ENCODE assay signal across 17 cellular contexts in genomic region chr7:44279286-44279685, GRCh38. TPM values are rescaled to one million over a fixed set of nuclear protein-coding genes. Genes with fewer than 3 reads are reported as not detected.
DNase-seq lines count a peak whose midpoint lies in the region; ATAC-seq and TF ChIP-seq lines count a peak whose summit lies in the region.
"Had no signal": no experiment of that assay in that cellular context is flagged by ENCODE, and none has a peak within 500 bp of the region (broad histone marks: within the 10 kb centered on the region; RNA-seq: fewer than 3 reads in every experiment).

No MANE protein-coding gene starts in this region.

- H3K36me3 Mint-ChIP-seq in activated CD4-positive, alpha-beta T cell treated with anti-CD3 and anti-CD28 coated beads for 36 hours (ENCODE audit: low read depth): no peaks in the 10 kb centered on the region
- H3K36me3 Mint-ChIP-seq: mesothelial cell of epicardium; stimulated activated effector memory CD8-positive, alpha-beta T cell treated with anti-CD3 and anti-CD28 coated beads, Interleukin-12 subunit alpha, Interleukin-12 subunit beta, amount 100 ng/mL, for 72 hours had no signal

- no peak overlapping the region for H3K27ac ChIP-seq in Peyer's patch
- H3K27ac ChIP-seq: SK-N-MC, skin epidermis had no signal

- no peaks in the 10 kb centered on the region for H3K4me1 ChIP-seq in Peyer's patch

- H3K9me3 ChIP-seq in Peyer's patch: no peaks in the 10 kb centered on the region

- TF ChIP-seq CTCF in Peyer's patch (IDR thresholded peaks at IDR 0.05) (no peak), GM20000 (IDR thresholded peaks at IDR 0.05; ENCODE audit: extremely low read depth, missing control alignments) (no peak)

- ATAC-seq in activated CD4-positive, alpha-beta T cell treated with anti-CD3 and anti-CD28 coated beads for 36 hours: no peak
- ATAC-seq in sciatic nerve: no peak

- no peak for TF ChIP-seq POLR2A in Peyer's patch (IDR thresholded peaks at IDR 0.05)

- H3K27ac Mint-ChIP-seq in activated CD4-positive, alpha-beta T cell treated with anti-CD3 and anti-CD28 coated beads for 36 hours: no peak overlapping the region
- H3K27ac Mint-ChIP-seq: CD4-positive, alpha-beta T cell; dendritic cell treated with granulocyte-macrophage colony-stimulating factor and Interleukin-4, amounts not matched to agents 40 ng/mL and 50 ng/mL, for 4 days; mesothelial cell of epicardium; stimulated activated effector memory CD8-positive, alpha-beta T cell treated with anti-CD3 and anti-CD28 coated beads, Interleukin-12 subunit alpha, Interleukin-12 subunit beta, amount 100 ng/mL, for 72 hours had no signal

- peak; percentile 1 for DNase-seq in activated CD4-positive, alpha-beta T cell treated with anti-CD3 and anti-CD28 coated beads for 36 hours
- DNase-seq in activated CD4-positive, alpha-beta T cell treated with anti-CD3 and anti-CD28 coated beads for 48 hours: no peak
- DNase-seq in Peyer's patch (peak in 2 of 3 donors; percentile 22 to 34), islet precursor cell (peak; percentile 50), sciatic nerve (ENCODE audit: low spot score) (peak; percentile 31), DMS 273 treated with DMSO at 0.1 percent for 48 hours (lab: John Stamatoyannopoulos, UW) (no peak), GM20000 (ENCODE audit: low spot score) (no peak), SKM-1 treated with dmso at 0.1 percent for 144 hours (lab: John Stamatoyannopoulos, UW; ENCODE audit: unreplicated experiment) (no peak)
- DNase-seq: activated gamma-delta T cell, NCI-H187 treated with DMSO at 0.1 percent for 48 hours, NCI-H446 had no signal

- CTCF ChIA-PET in activated CD4-positive, alpha-beta T cell treated with anti-CD3 and anti-CD28 coated beads for 36 hours (lab: Charles Lee): interaction anchor here (1.5 kb wide), 1 partner anchor 38 kb away, joined by 6 read pairs; no protein-coding TSS in a partner anchor

- H3K9me3 Mint-ChIP-seq in activated CD4-positive, alpha-beta T cell treated with anti-CD3 and anti-CD28 coated beads for 36 hours (ENCODE audit: low read depth): no peaks in the 10 kb centered on the region
- H3K9me3 Mint-ChIP-seq: CD4-positive, alpha-beta T cell; dendritic cell treated with granulocyte-macrophage colony-stimulating factor and Interleukin-4, amounts not matched to agents 40 ng/mL and 50 ng/mL, for 4 days; mesothelial cell of epicardium; stimulated activated effector memory CD8-positive, alpha-beta T cell treated with anti-CD3 and anti-CD28 coated beads, Interleukin-12 subunit alpha, Interleukin-12 subunit beta, amount 100 ng/mL, for 72 hours had no signal

- H3K27me3 Mint-ChIP-seq in activated CD4-positive, alpha-beta T cell treated with anti-CD3 and anti-CD28 coated beads for 36 hours: no peaks in the 10 kb centered on the region
- H3K27me3 Mint-ChIP-seq: CD4-positive, alpha-beta T cell had no signal

- no peak overlapping the region for H3K4me3 Mint-ChIP-seq in activated CD4-positive, alpha-beta T cell treated with anti-CD3 and anti-CD28 coated beads for 36 hours
- H3K4me3 Mint-ChIP-seq: CD4-positive, alpha-beta T cell; dendritic cell treated with granulocyte-macrophage colony-stimulating factor and Interleukin-4, amounts not matched to agents 40 ng/mL and 50 ng/mL, for 4 days; mesothelial cell of epicardium; stimulated activated effector memory CD8-positive, alpha-beta T cell treated with anti-CD3 and anti-CD28 coated beads, Interleukin-12 subunit alpha, Interleukin-12 subunit beta, amount 100 ng/mL, for 72 hours had no signal

- intact Hi-C loops in activated CD4-positive, alpha-beta T cell treated with anti-CD3 and anti-CD28 coated beads for 36 hours (cut with DNase I, micrococcal nuclease): no loop called here
- intact Hi-C loops in sciatic nerve (cut with DNase I): no loop called here

- H3K36me3 ChIP-seq in Peyer's patch: no peaks in the 10 kb centered on the region

- no peaks in the 10 kb centered on the region for H3K4me1 Mint-ChIP-seq in activated CD4-positive, alpha-beta T cell treated with anti-CD3 and anti-CD28 coated beads for 36 hours
- H3K4me1 Mint-ChIP-seq: stimulated activated effector memory CD8-positive, alpha-beta T cell treated with anti-CD3 and anti-CD28 coated beads, Interleukin-12 subunit alpha, Interleukin-12 subunit beta, amount 100 ng/mL, for 72 hours had no signal

- H3K27me3 ChIP-seq in Peyer's patch: no peaks in the 10 kb centered on the region

- no peak overlapping the region for H3K4me3 ChIP-seq in Peyer's patch
- H3K4me3 ChIP-seq: SK-N-MC, skin epidermis had no signal

- POLR2A ChIA-PET in activated CD4-positive, alpha-beta T cell treated with anti-CD3 and anti-CD28 coated beads for 36 hours (lab: Charles Lee): interaction anchor here (1.5 kb wide), 1 partner anchor 22 kb away, joined by 3 read pairs; no protein-coding TSS in a partner anchor

RNA-seq across cellular contexts. Expression of gene CAMK2B, which starts 46.1 kb away (rescaled TPM):
- total RNA-seq in activated CD4-positive, alpha-beta T cell treated with anti-CD3 and anti-CD28 coated beads for 36 hours: 1 to 10 TPM; 1.1 to 1.8 TPM
- total RNA-seq in Peyer's patch (1 to 10 TPM in 3 of 4 donors, under 1 TPM in 1; 0.67 to 3.9 (median 2.2) TPM), sciatic nerve (26.9 TPM)
- total RNA-seq: CD4-positive, alpha-beta T cell had no signal

Comparison
In these comparisons a context has a peak if more than half of its experiments do, and no peak if none do; other contexts are left out.
1. DNase-seq: peak in activated CD4-positive, alpha-beta T cell treated with anti-CD3 and anti-CD28 coated beads for 36 hours (single experiment), Peyer's patch (2 of 3), islet precursor cell (single experiment) and sciatic nerve (single experiment); none in activated CD4-positive, alpha-beta T cell treated with anti-CD3 and anti-CD28 coated beads for 48 hours (single experiment), DMS 273 treated with DMSO at 0.1 percent for 48 hours (single experiment), GM20000 (single experiment) and SKM-1 treated with dmso at 0.1 percent for 144 hours (single experiment).